Comparison of ENCODE assay signal across 9 cellular contexts in the genomic region with DNA sequence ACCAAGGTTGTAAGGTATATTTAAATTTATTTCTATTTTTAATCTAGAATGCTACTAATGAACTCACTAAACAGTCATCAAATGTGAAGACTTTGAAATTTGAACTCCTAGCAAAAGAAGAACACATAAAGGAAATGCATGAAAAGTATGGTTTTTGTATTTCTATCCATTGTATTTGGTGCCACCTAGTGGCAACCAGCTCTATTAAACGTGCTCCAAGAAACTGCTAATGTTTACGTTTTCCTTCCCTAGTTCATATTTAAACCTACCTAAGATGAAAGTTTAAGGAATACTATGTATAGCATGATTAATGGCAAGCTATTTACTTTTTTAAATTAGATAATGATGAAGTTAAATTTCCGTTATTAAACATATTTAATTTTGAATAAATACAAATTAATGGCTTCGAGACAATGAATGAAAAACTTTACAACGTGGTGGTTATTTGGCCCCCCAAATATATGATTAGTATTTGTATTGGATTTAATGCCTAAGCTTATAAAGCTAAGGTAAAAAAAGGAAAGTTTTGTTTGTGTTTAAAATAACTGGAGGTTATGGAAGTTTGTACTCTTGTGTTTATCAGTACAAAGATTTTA.
DNase-seq lines count a peak whose midpoint lies in the region; ATAC-seq and TF ChIP-seq lines count a peak whose summit lies in the region.
"Had no signal": no experiment of that assay in that cellular context is flagged by ENCODE, and none has a peak within 500 bp of the region (broad histone marks: within the 10 kb centered on the region; RNA-seq: fewer than 3 reads in every experiment).

No MANE protein-coding gene starts in this region.

- peaks cover 0 to 13% of the 10 kb centered on the region in 2 donors for H3K36me3 ChIP-seq in left lung
- H3K36me3 ChIP-seq: neutrophil had no signal

- H3K27ac Mint-ChIP-seq in MCF 10A (ENCODE audit: low read depth, unreplicated experiment): no peak overlapping the region

- H3K4me1 ChIP-seq in left lung: no peaks in the 10 kb centered on the region

- peak; percentile 70 for DNase-seq in Ammon's horn (ENCODE audit: low spot score)
- DNase-seq in GM12865 (ENCODE audit: low read depth): peak; percentile 52
- peak; percentile 44 to 74 for DNase-seq in NCI-H526 (lab: John Stamatoyannopoulos, UW)
- peak; percentile 63 for DNase-seq in MCF 10A (ENCODE audit: unreplicated experiment)
- DNase-seq in left lung: no peak

- intact Hi-C loops in MCF 10A (cut with micrococcal nuclease) (loop anchor here (1.0 kb wide), 4 partner anchors 244 to 1271 kb away; no protein-coding TSS in a partner anchor), left lung (cut with DNase I) (loop anchor here in 1 of 2 donors (10.0 kb wide), 1 partner anchor 348 kb away; no protein-coding TSS in a partner anchor)

- BruUV-seq in MCF 10A (replicated peaks; lab: Mats Ljungman, UMichigan): no TSS peak

- peak; percentile 55 for TF ChIP-seq CTCF in GM12865 (IDR thresholded peaks at IDR 0.05; ENCODE audit: insufficient read depth, low read depth, low read length, missing control alignments)
- peak; percentile 55 for TF ChIP-seq CTCF in MCF 10A (IDR thresholded peaks at IDR 0.05; ENCODE audit: unreplicated experiment)
- peak; percentile 60 to 71 for TF ChIP-seq CTCF in left lung (IDR thresholded peaks at IDR 0.05)

- H3K4me1 Mint-ChIP-seq in MCF 10A (ENCODE audit: insufficient read depth, unreplicated experiment): no peaks in the 10 kb centered on the region

- CTCF ChIA-PET in MCF 10A (lab: Yijun Ruan, JAX): interaction anchor here (0.6 to 4.9 kb wide), 30 partner anchors 9 to 1628 kb away, joined by 3 to 77 read pairs (median 4); a partner anchor contains a TSS

- peak; percentile 65 for ATAC-seq in HG03439 (IDR thresholded peaks at IDR 0.05; ENCODE audit: unreplicated experiment)
- peak; percentile 69 for ATAC-seq in left lung
- ATAC-seq in HG03108 (IDR thresholded peaks at IDR 0.05; ENCODE audit: unreplicated experiment): no peak
- no peak for ATAC-seq in GM19455 (IDR thresholded peaks at IDR 0.05; ENCODE audit: unreplicated experiment)

- no peak overlapping the region for H3K4me3 ChIP-seq in GM12865 (ENCODE audit: low read depth, low read length)
- H3K4me3 ChIP-seq in left lung: no peak overlapping the region

- no peak overlapping the region for H3K27ac ChIP-seq in left lung
- H3K27ac ChIP-seq: neutrophil had no signal

- peaks cover 11% of the 10 kb centered on the region for H3K36me3 Mint-ChIP-seq in MCF 10A (ENCODE audit: insufficient read depth, unreplicated experiment)

- no peaks in the 10 kb centered on the region for H3K9me3 ChIP-seq in left lung
- H3K9me3 ChIP-seq: neutrophil had no signal

- no peaks in the 10 kb centered on the region for H3K27me3 ChIP-seq in left lung
- H3K27me3 ChIP-seq: neutrophil had no signal

- POLR2A ChIA-PET in MCF 10A (lab: Yijun Ruan, JAX): interaction anchor here (0.5 to 1.7 kb wide), 3 partner anchors 128 to 346 kb away, joined by 3 to 4 read pairs (median 3); no protein-coding TSS in a partner anchor

- H3K27me3 Mint-ChIP-seq in MCF 10A (ENCODE audit: insufficient read depth, unreplicated experiment): no peaks in the 10 kb centered on the region

- H3K4me3 Mint-ChIP-seq in MCF 10A (ENCODE audit: unreplicated experiment): no peak overlapping the region

- no peaks in the 10 kb centered on the region for H3K9me3 Mint-ChIP-seq in MCF 10A (ENCODE audit: unreplicated experiment)

Comparison
In these comparisons a context has a peak if more than half of its experiments do, and no peak if none do; other contexts are left out.
1. DNase-seq: peak in Ammon's horn (single experiment), GM12865 (single experiment), NCI-H526 (2 of 2) and MCF 10A (single experiment); none in left lung (0 of 2).
2. ATAC-seq: peak in HG03439 (single experiment) and left lung (single experiment); none in HG03108 (single experiment) and GM19455 (single experiment).
3. Peak in every context shown above with its lines, with median percentiles within 50 percentile points of each other: CTCF ChIP-seq.